Comparison of ENCODE assay signal across 1 cellular context in genomic region chr14:103314496-103315277, GRCh38.
TF ChIP-seq lines count a peak whose summit lies in the region.

No MANE protein-coding gene starts in this region.

TF ChIP-seq in K562, 482 proteins besides CTCF, POLR2A, EP300 and RAD21 (continued from another document and continues in another):
- TF ChIP-seq PCBP2 (IDR thresholded peaks at IDR 0.05; ENCODE audit: low read depth, low read length, poor library complexity, severe bottlenecking) (no peak), DACH1 (IDR thresholded peaks at IDR 0.05; ENCODE audit: partially characterized antibody) (peak; percentile 10), TGIF2 (CRISPR knock-in tag; IDR thresholded peaks at IDR 0.05) (no peak), SRSF3 (IDR thresholded peaks at IDR 0.05; ENCODE audit: insufficient read depth, low read length) (no peak), DPF2 (IDR thresholded peaks at IDR 0.05) (peak; percentile 77), ARNT (IDR thresholded peaks at IDR 0.05) (no peak), RBM15 (IDR thresholded peaks at IDR 0.05; ENCODE audit: insufficient read depth, low read length) (no peak), ZNF764 (CRISPR knock-in tag; IDR thresholded peaks at IDR 0.05; ENCODE audit: low read depth) (no peak), PATZ1 (CRISPR knock-in tag; IDR thresholded peaks at IDR 0.05; ENCODE audit: borderline replicate concordance) (no peak), ZNF274 (IDR thresholded peaks at IDR 0.05; ENCODE audit: borderline replicate concordance, low read depth, low read length) (no peak), HMGXB4 (CRISPR knock-in tag; IDR thresholded peaks at IDR 0.05) (no peak), EZH2 (IDR thresholded peaks at IDR 0.05; ENCODE audit: borderline replicate concordance, low read depth, low read length) (no peak), ZKSCAN1 (IDR thresholded peaks at IDR 0.05; ENCODE audit: low read depth, low read length) (peak; percentile 78), ZC3H4 (CRISPR knock-in tag; IDR thresholded peaks at IDR 0.05; ENCODE audit: borderline replicate concordance) (no peak), ZNF436 (CRISPR knock-in tag; IDR thresholded peaks at IDR 0.05) (no peak), KLF6 (CRISPR knock-in tag; IDR thresholded peaks at IDR 0.05; ENCODE audit: borderline replicate concordance) (no peak), ZNF609 (CRISPR knock-in tag; IDR thresholded peaks at IDR 0.05; ENCODE audit: borderline replicate concordance) (no peak), ZFP91 (CRISPR knock-in tag; IDR thresholded peaks at IDR 0.05) (no peak), CREM (IDR thresholded peaks at IDR 0.05; ENCODE audit: low read depth) (peak; percentile 67), FOXP4 (CRISPR knock-in tag; IDR thresholded peaks at IDR 0.05; ENCODE audit: borderline replicate concordance) (peak; percentile 69; the same call in 1 of the 2 replicates), TCF15 (CRISPR knock-in tag; IDR thresholded peaks at IDR 0.05) (no peak), ZNF347 (CRISPR knock-in tag; IDR thresholded peaks at IDR 0.05; ENCODE audit: low read depth) (no peak), HNRNPL (IDR thresholded peaks at IDR 0.05; ENCODE audit: low read depth, low read length) (peak; percentile 82; the same call in 1 of the 2 replicates), CHD7 (IDR thresholded peaks at IDR 0.05; ENCODE audit: low read depth, low read length) (no peak), SMARCC2 (IDR thresholded peaks at IDR 0.05; ENCODE audit: low read depth) (peak; percentile 22; the same call in 1 of the 2 replicates), GTF2E2 (tag; IDR thresholded peaks at IDR 0.05) (no peak), TOE1 (IDR thresholded peaks at IDR 0.05; ENCODE audit: borderline replicate concordance) (no peak), TOE1 (CRISPR knock-in tag; IDR thresholded peaks at IDR 0.05; ENCODE audit: borderline replicate concordance, low read depth) (no peak), ZNF699 (CRISPR knock-in tag; IDR thresholded peaks at IDR 0.05; ENCODE audit: insufficient replicate concordance) (no peak)
